Comparison of ENCODE assay signal across 13 cellular contexts in the genomic region with DNA sequence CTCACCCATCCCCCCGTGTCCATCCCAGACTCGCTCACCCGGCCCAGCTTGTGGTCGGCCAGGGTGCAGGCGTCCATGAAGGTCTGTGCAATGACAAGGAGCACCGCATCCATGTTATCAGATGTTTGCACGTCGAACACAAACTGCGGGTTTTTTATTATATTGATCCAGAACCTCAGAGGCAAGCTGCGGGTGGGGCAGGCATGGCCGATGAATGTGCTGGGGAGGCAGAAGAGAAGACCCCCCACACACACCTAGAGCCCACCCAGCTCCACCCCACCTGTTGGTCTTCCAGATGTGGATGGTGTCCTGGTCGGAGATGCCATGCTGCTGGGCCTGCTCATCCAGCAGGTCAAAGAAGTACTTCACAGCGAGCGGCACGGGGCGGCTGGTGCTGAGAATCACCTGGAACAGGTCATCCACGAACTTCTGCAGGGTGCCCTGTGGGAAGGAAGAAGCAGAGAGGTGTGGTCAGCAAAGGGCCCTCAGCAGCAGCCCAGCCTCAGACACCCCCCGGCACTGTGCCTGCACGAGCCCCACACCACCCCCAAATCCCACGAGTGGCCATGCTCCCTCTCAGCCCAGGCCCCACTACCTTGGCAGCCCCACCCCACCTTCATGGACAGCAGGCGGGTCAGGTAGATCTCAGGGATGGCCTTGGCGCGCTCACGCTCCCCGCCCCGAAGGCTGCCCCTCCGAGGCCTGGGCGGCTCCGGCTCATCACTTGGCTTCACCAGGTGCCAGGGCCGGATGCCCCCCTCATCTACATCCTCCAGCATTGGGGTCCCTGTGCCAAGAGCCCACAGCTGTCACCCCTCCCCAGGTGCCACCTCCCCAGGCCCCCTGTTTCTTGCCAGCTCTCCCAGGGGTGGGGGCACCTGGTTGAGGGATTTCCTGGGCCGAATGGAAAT. TPM values are rescaled to one million over a fixed set of nuclear protein-coding genes. Genes with fewer than 3 reads are reported as not detected.
A peak's percentile ranks its signal among the peaks of the same experiment; 100 is the strongest.
DNase-seq lines count a peak whose midpoint lies in the region; ATAC-seq and TF ChIP-seq lines count a peak whose summit lies in the region.
"Had no signal": no experiment of that assay in that cellular context is flagged by ENCODE, and none has a peak within 500 bp of the region (broad histone marks: within the 10 kb centered on the region; RNA-seq: fewer than 3 reads in every experiment).

No MANE protein-coding gene starts in this region.

- DNase-seq in BE2C: peak; percentile 1
- DNase-seq in GM19240 (ENCODE audit: insufficient read length, low spot score): peak; percentile 0
- peak; percentile 16 for DNase-seq in epidermal melanocyte (ENCODE audit: insufficient read length, low spot score)
- peak; percentile 78 for DNase-seq in osteocyte (ENCODE audit: extremely low spot score, unreplicated experiment)
- no peak for DNase-seq in kidney tubule cell (ENCODE audit: low spot score)
- DNase-seq: C1 segment of cervical spinal cord, MG63 had no signal

- no peak for TF ChIP-seq CTCF in BE2C (IDR thresholded peaks at IDR 0.05; ENCODE audit: low read depth, low read length)
- no peak for TF ChIP-seq CTCF in osteocyte (IDR thresholded peaks at IDR 0.05)

- H3K4me3 ChIP-seq in BE2C (ENCODE audit: low read depth, low read length): no peak overlapping the region
- H3K4me3 ChIP-seq: MG63, stomach had no signal

- ATAC-seq in HG03460 (IDR thresholded peaks at IDR 0.05; ENCODE audit: unreplicated experiment) (no peak), GM19467 (IDR thresholded peaks at IDR 0.05; ENCODE audit: unreplicated experiment) (no peak), GM19452 (IDR thresholded peaks at IDR 0.05; ENCODE audit: unreplicated experiment) (no peak)

- peaks cover 40% of the 10 kb centered on the region for H3K36me3 Mint-ChIP-seq in osteocyte (ENCODE audit: unreplicated experiment)

- no peak overlapping the region for H3K4me3 Mint-ChIP-seq in osteocyte (ENCODE audit: unreplicated experiment)
- H3K4me3 Mint-ChIP-seq: central memory CD8-positive, alpha-beta T cell had no signal

- H3K4me1 ChIP-seq in BE2C: no peaks in the 10 kb centered on the region

- no peak overlapping the region for H3K27ac Mint-ChIP-seq in osteocyte (ENCODE audit: unreplicated experiment)

- no peaks in the 10 kb centered on the region for H3K27me3 Mint-ChIP-seq in osteocyte (ENCODE audit: unreplicated experiment)
- H3K27me3 Mint-ChIP-seq: central memory CD8-positive, alpha-beta T cell had no signal

- H3K36me3 ChIP-seq in BE2C: no peaks in the 10 kb centered on the region
- H3K36me3 ChIP-seq: MG63 had no signal

- no peaks in the 10 kb centered on the region for H3K27me3 ChIP-seq in BE2C
- H3K27me3 ChIP-seq: MG63, stomach had no signal

- no peaks in the 10 kb centered on the region for H3K9me3 Mint-ChIP-seq in osteocyte (ENCODE audit: unreplicated experiment)
- H3K9me3 Mint-ChIP-seq: central memory CD8-positive, alpha-beta T cell had no signal

- H3K4me1 Mint-ChIP-seq in osteocyte (ENCODE audit: unreplicated experiment): no peaks in the 10 kb centered on the region
- H3K4me1 Mint-ChIP-seq: central memory CD8-positive, alpha-beta T cell had no signal

- H3K9me3 ChIP-seq in BE2C: no peaks in the 10 kb centered on the region
- H3K9me3 ChIP-seq: MG63, stomach had no signal

RNA-seq across cellular contexts. Expression of gene PLXNB1, which starts 20.3 kb away (rescaled TPM):
- 24.9 TPM for polyA plus RNA-seq in BE2C (2012; ENCODE audit: insufficient read depth, insufficient read length, low read depth)
- total RNA-seq in osteocyte: 76.7 and 88.2 TPM in 2 replicates

RNA-seq across cellular contexts. Expression of gene CCDC51, which starts 30.4 kb away (rescaled TPM):
- 33.3 TPM for polyA plus RNA-seq in BE2C (2012; ENCODE audit: insufficient read depth, insufficient read length, low read depth)
- 11.3 and 11.9 TPM in 2 replicates for total RNA-seq in osteocyte

RNA-seq across cellular contexts. Expression of gene TMA7, which starts 30.5 kb away (rescaled TPM):
- polyA plus RNA-seq in BE2C (2012; ENCODE audit: insufficient read depth, insufficient read length, low read depth): 249 TPM
- total RNA-seq in osteocyte: 186 and 198 TPM in 2 replicates

RNA-seq across cellular contexts. Expression of gene ATRIP, which starts 37.0 kb away (rescaled TPM):
- 9.0 TPM for polyA plus RNA-seq in BE2C (2012; ENCODE audit: insufficient read depth, insufficient read length, low read depth)
- total RNA-seq in osteocyte: 8.5 and 9.3 TPM in 2 replicates

RNA-seq across cellular contexts. Expression of gene FBXW12, which starts 37.5 kb away (rescaled TPM):
- 0.37 TPM for polyA plus RNA-seq in BE2C (2012; ENCODE audit: insufficient read depth, insufficient read length, low read depth)
- not detected in 2 replicates for total RNA-seq in osteocyte
- total RNA-seq: fibroblast of lung, stomach had no signal
- polyA plus RNA-seq: stomach had no signal
